Comparison of ENCODE assay signal across 24 cellular contexts in genomic region chr11:69216609-69217008, GRCh38.
A peak's percentile ranks its signal among the peaks of the same experiment; 100 is the strongest.
DNase-seq lines count a peak whose midpoint lies in the region; ATAC-seq lines count a peak whose summit lies in the region.
"Had no signal": no experiment of that assay in that cellular context is flagged by ENCODE, and none has a peak within 500 bp of the region (broad histone marks: within the 10 kb centered on the region; RNA-seq: fewer than 3 reads in every experiment).

No MANE protein-coding gene starts in this region.

- peak; percentile 25 for DNase-seq in activated effector memory CD4-positive, alpha-beta T cell treated with anti-CD3 and anti-CD28 coated beads, Interleukin-2, amount 50 U/mL, for 16 hours
- DNase-seq in activated effector memory CD4-positive, alpha-beta T cell treated with Interleukin-2 at 50 U/mL for 16 hours, result no peak
- peak; percentile 29 for DNase-seq in activated CD8-positive, alpha-beta memory T cell treated with anti-CD3 and anti-CD28 coated beads, Interleukin-2, amount 50 U/mL, for 48 hours
- DNase-seq in mesenteric fat pad (ENCODE audit: low spot score), result peak; percentile 47
- DNase-seq in ureter (ENCODE audit: low spot score), result peak; percentile 35
- DNase-seq in pons (ENCODE audit: low spot score), result no peak
- no peak for DNase-seq in NCI-H446 treated with DMSO at 0.1 percent for 48 hours (lab: John Stamatoyannopoulos, UW)
- DNase-seq: activated CD4-positive, alpha-beta T cell treated with anti-CD3 and anti-CD28 coated beads, Interleukin-2, amount 10 ng/mL, durations not matched to agents 7 days and 5 days; activated naive CD4-positive, alpha-beta T cell treated with Interleukin-2 at 50 U/mL for 16 hours; activated T-cell treated with anti-CD3 and anti-CD28 coated beads, Interleukin-2, amount 50 U/mL, for 48 hours; DND-41; GF-D8; NCI-H1048; NCI-H1694; NCI-H748 treated with DMSO at 0.1 percent for 48 hours; stimulated activated CD4-positive, alpha-beta T cell treated with anti-CD3 and anti-CD28 coated beads, Interleukin-12 subunit alpha, Interleukin-12 subunit beta, amount 100 ng/mL, for 4 hours; stimulated activated CD4-positive, alpha-beta T cell treated with anti-CD3 and anti-CD28 coated beads, Interleukin-4, amount 100 ng/mL, for 1 hour; trophoblast cell; WERI-Rb-1 had no signal

- ATAC-seq in GM19455 (IDR thresholded peaks at IDR 0.05; ENCODE audit: unreplicated experiment), result no peak
- ATAC-seq: gastroesophageal sphincter, GM23338, left colon, right lobe of liver had no signal

Comparison
In these comparisons a context has a peak if more than half of its experiments do, and no peak if none do; other contexts are left out.
1. DNase-seq: peak in activated effector memory CD4-positive, alpha-beta T cell treated with anti-CD3 and anti-CD28 coated beads, Interleukin-2, amount 50 U/mL, for 16 hours (single experiment), activated CD8-positive, alpha-beta memory T cell treated with anti-CD3 and anti-CD28 coated beads, Interleukin-2, amount 50 U/mL, for 48 hours (single experiment), mesenteric fat pad (single experiment) and ureter (single experiment); none in activated effector memory CD4-positive, alpha-beta T cell treated with Interleukin-2 at 50 U/mL for 16 hours (single experiment), pons (single experiment) and NCI-H446 treated with DMSO at 0.1 percent for 48 hours (single experiment).